Comparison of ENCODE assay signal across 24 cellular contexts in genomic region chr4:61180405-61180804, GRCh38. TPM values are rescaled to one million over a fixed set of nuclear protein-coding genes. Genes with fewer than 3 reads are reported as not detected.
DNase-seq lines count a peak whose midpoint lies in the region; ATAC-seq and TF ChIP-seq lines count a peak whose summit lies in the region.
"Had no signal": no experiment of that assay in that cellular context is flagged by ENCODE, and none has a peak within 500 bp of the region (broad histone marks: within the 10 kb centered on the region; RNA-seq: fewer than 3 reads in every experiment).

No MANE protein-coding gene starts in this region.

- H3K4me3 Mint-ChIP-seq in GM23338 = no peak overlapping the region
- H3K4me3 Mint-ChIP-seq in WTC11 = no peak overlapping the region
- no peak overlapping the region for H3K4me3 Mint-ChIP-seq in neural progenitor cell
- H3K4me3 Mint-ChIP-seq: CD14-positive monocyte; CD4-positive, alpha-beta T cell; CD8-positive, alpha-beta memory T cell; H9 had no signal

- H2AK5ac ChIP-seq in mesenchymal stem cell (ENCODE audit: low read length, severe bottlenecking) = no peak overlapping the region

- no peaks in the 10 kb centered on the region for H3F3A ChIP-seq in GM23338 (replicated peaks; ENCODE audit: low read depth)
- H3F3A ChIP-seq in neural progenitor cell (ENCODE audit: low read depth) = no peaks in the 10 kb centered on the region

- H3K27me3 ChIP-seq in GM23338 (ENCODE audit: insufficient read depth) (no peaks in the 10 kb centered on the region), mesenchymal stem cell (ENCODE audit: control insufficient read depth in 1 of 2, insufficient read depth in 1 of 2, low read length in 2 of 2) (no peaks in the 10 kb centered on the region), neural progenitor cell (no peaks in the 10 kb centered on the region)
- H3K27me3 ChIP-seq: BE2C; BLaER1 treated with 17β-estradiol and CSF1 and Interleukin-3, amounts not matched to agents 10 nM and 100 nM had no signal

- no peak overlapping the region for H4K91ac ChIP-seq in mesenchymal stem cell (ENCODE audit: low read length)

- H3K4ac ChIP-seq in mesenchymal stem cell (ENCODE audit: low read depth in 1 of 2, low read length in 2 of 2) = no peak overlapping the region

- CTCF ChIA-PET in WTC11 (lab: Charles Lee) = interaction anchor here (0.6 to 0.7 kb wide), 3 partner anchors 19 to 1298 kb away, joined by 3 to 5 read pairs (median 5); no protein-coding TSS in a partner anchor

- H3K9me2 ChIP-seq in GM23338 (ENCODE audit: insufficient read depth) = no peaks in the 10 kb centered on the region

- H3K4me1 Mint-ChIP-seq in GM23338 (peaks cover 3% of the 10 kb centered on the region; the same call in 2 of the 3 replicates), WTC11 (no peaks in the 10 kb centered on the region), neural progenitor cell (no peaks in the 10 kb centered on the region)
- H3K4me1 Mint-ChIP-seq: CD8-positive, alpha-beta memory T cell had no signal

- TF ChIP-seq CTCF in GM23338 (conservative IDR thresholded peaks at IDR 0.05; ENCODE audit: low read depth in 2 of 2) (no peak), WTC11 (IDR thresholded peaks at IDR 0.05) (no peak), neural progenitor cell (IDR thresholded peaks at IDR 0.05) (no peak)

- no peak overlapping the region for H3K23ac ChIP-seq in mesenchymal stem cell (ENCODE audit: low read length in 2 of 2)

- H3K79me1 ChIP-seq in mesenchymal stem cell (replicated peaks; ENCODE audit: low read length, poor library complexity, severe bottlenecking) = no peaks in the 10 kb centered on the region

- POLR2A ChIA-PET in WTC11 (lab: Charles Lee) = interaction anchor here (0.6 kb wide), 1 partner anchor 184 kb away, joined by 3 read pairs; no protein-coding TSS in a partner anchor

- H3K9ac ChIP-seq in mesenchymal stem cell (ENCODE audit: low read length) (no peak overlapping the region), neural progenitor cell (no peak overlapping the region)
- H3K9ac ChIP-seq: BLaER1 treated with 17β-estradiol and CSF1 and Interleukin-3, amounts not matched to agents 10 nM and 100 nM had no signal

- no peaks in the 10 kb centered on the region for H3K79me2 ChIP-seq in GM23338 (replicated peaks; ENCODE audit: insufficient read depth)
- no peaks in the 10 kb centered on the region for H3K79me2 ChIP-seq in neural progenitor cell (ENCODE audit: low read depth)

- 47% methylated on average over 4 of the region's 5 CpGs for WGBS in mesenchymal stem cell

- H3K14ac ChIP-seq in mesenchymal stem cell (ENCODE audit: low read length in 2 of 2) = no peak overlapping the region

- no peak overlapping the region for H2BK5ac ChIP-seq in mesenchymal stem cell (ENCODE audit: low read depth, low read length, poor library complexity, severe bottlenecking)

- no peaks in the 10 kb centered on the region for H3K36me3 ChIP-seq in GM23338 (ENCODE audit: insufficient read depth)
- no peaks in the 10 kb centered on the region for H3K36me3 ChIP-seq in mesenchymal stem cell (ENCODE audit: control insufficient read depth in 1 of 2, insufficient read depth in 2 of 2, low read depth in 1 of 2, low read length in 2 of 2)
- no peaks in the 10 kb centered on the region for H3K36me3 ChIP-seq in neural progenitor cell
- H3K36me3 ChIP-seq: BE2C; BLaER1 treated with 17β-estradiol and CSF1 and Interleukin-3, amounts not matched to agents 10 nM and 100 nM had no signal

- H3K4me1 ChIP-seq in GM23338 (ENCODE audit: insufficient read depth) = peaks cover 4% of the 10 kb centered on the region; the same call in 1 of the 2 replicates
- no peaks in the 10 kb centered on the region for H3K4me1 ChIP-seq in mesenchymal stem cell (ENCODE audit: control insufficient read depth, insufficient read depth, low read depth, low read length)
- no peaks in the 10 kb centered on the region for H3K4me1 ChIP-seq in neural progenitor cell
- H3K4me1 ChIP-seq: A549, BE2C had no signal

- peaks cover 11% of the 10 kb centered on the region for H3K9me3 ChIP-seq in mesenchymal stem cell (ENCODE audit: control insufficient read depth, low read length)
- H3K9me3 ChIP-seq in neural progenitor cell (ENCODE audit: low read depth) = peaks cover 5% of the 10 kb centered on the region
- H3K9me3 ChIP-seq: A549, BE2C had no signal

- H3K36me3 Mint-ChIP-seq in GM23338 (ENCODE audit: low read depth) (peaks cover 16% of the 10 kb centered on the region; the same call in 2 of the 3 replicates), WTC11 (peaks cover 13% of the 10 kb centered on the region), neural progenitor cell (no peaks in the 10 kb centered on the region)
- H3K36me3 Mint-ChIP-seq: CD14-positive monocyte; CD8-positive, alpha-beta memory T cell had no signal

- H3K18ac ChIP-seq in mesenchymal stem cell (ENCODE audit: low read depth in 1 of 2, low read length in 2 of 2) = no peak overlapping the region

- peak overlapping the region; percentile 49 for H4K8ac ChIP-seq in mesenchymal stem cell (ENCODE audit: low read length)

- no peak; the same call in 2 of the 3 replicates for ATAC-seq in GM23338
- ATAC-seq in WTC11 = peak; percentile 68
- no peak for ATAC-seq in HG02678 (IDR thresholded peaks at IDR 0.05; ENCODE audit: unreplicated experiment)
- ATAC-seq: A549, HCT116 had no signal

- H4K20me1 ChIP-seq in GM23338 (replicated peaks; ENCODE audit: insufficient read depth) = no peaks in the 10 kb centered on the region
- no peaks in the 10 kb centered on the region for H4K20me1 ChIP-seq in neural progenitor cell (ENCODE audit: low read depth)
- H4K20me1 ChIP-seq: BLaER1 treated with 17β-estradiol and CSF1 and Interleukin-3, amounts not matched to agents 10 nM and 100 nM had no signal

- H3K27ac ChIP-seq in GM23338 (ENCODE audit: low read depth) = no peak overlapping the region
- H3K27ac ChIP-seq in mesenchymal stem cell (ENCODE audit: low read length, poor library complexity, severe bottlenecking) = no peak overlapping the region
- H3K27ac ChIP-seq in neural progenitor cell = no peak overlapping the region
- H3K27ac ChIP-seq: A549; BLaER1 treated with 17β-estradiol and CSF1 and Interleukin-3, amounts not matched to agents 10 nM and 100 nM had no signal

- H3K4me2 ChIP-seq in GM23338 (no peak overlapping the region), mesenchymal stem cell (ENCODE audit: low read length, poor library complexity, severe bottlenecking) (no peak overlapping the region), neural progenitor cell (no peak overlapping the region)
- H3K4me2 ChIP-seq: A549; BLaER1 treated with 17β-estradiol and CSF1 and Interleukin-3, amounts not matched to agents 10 nM and 100 nM had no signal

- H2BK15ac ChIP-seq in mesenchymal stem cell (ENCODE audit: low read depth, poor library complexity, severe bottlenecking) = no peak overlapping the region

- H2BK12ac ChIP-seq in mesenchymal stem cell (ENCODE audit: low read length in 2 of 2) = no peak overlapping the region

- H3K4me3 ChIP-seq in GM23338 (no peak overlapping the region), mesenchymal stem cell (ENCODE audit: insufficient read depth in 1 of 2, low read depth in 1 of 2, low read length in 2 of 2) (no peak overlapping the region), neural progenitor cell (no peak overlapping the region)
- H3K4me3 ChIP-seq: A549; BLaER1 treated with 17β-estradiol and CSF1 and Interleukin-3, amounts not matched to agents 10 nM and 100 nM had no signal

- H3K9me3 Mint-ChIP-seq in GM23338 = peaks cover 14% of the 10 kb centered on the region
- peaks cover 14% of the 10 kb centered on the region for H3K9me3 Mint-ChIP-seq in WTC11
- H3K9me3 Mint-ChIP-seq in neural progenitor cell = peaks cover 21% of the 10 kb centered on the region

- H2AFZ ChIP-seq in GM23338 = peak overlapping the region; percentile 75
- H2AFZ ChIP-seq in mesenchymal stem cell (ENCODE audit: low read depth, low read length) = no peak overlapping the region
- peak overlapping the region; percentile 9 for H2AFZ ChIP-seq in neural progenitor cell (replicated peaks)

- no peak overlapping the region for H2BK120ac ChIP-seq in mesenchymal stem cell (ENCODE audit: low read depth, low read length)

- DNase-seq in GM23338 (ENCODE audit: low spot score) (no peak), WTC11 (ENCODE audit: low spot score) (no peak), mesenchymal stem cell (no peak), neural progenitor cell (ENCODE audit: low spot score) (no peak), NCI-H187 treated with DMSO at 0.1 percent for 48 hours (lab: John Stamatoyannopoulos, UW) (no peak), hypothalamus (lab: John Stamatoyannopoulos, UW) (no peak)
- DNase-seq: 8988T; ACHN; AML-193; BE2C; Calu3; CD4-positive, alpha-beta T cell; CD8-positive, alpha-beta memory T cell; DMS53; DMS79 treated with DMSO at 0.1 percent for 48 hours; GF-D8; H9 had no signal

- no peak overlapping the region for H3K27ac Mint-ChIP-seq in GM23338
- no peak overlapping the region for H3K27ac Mint-ChIP-seq in WTC11
- H3K27ac Mint-ChIP-seq in neural progenitor cell = no peak overlapping the region
- H3K27ac Mint-ChIP-seq: CD14-positive monocyte; CD4-positive, alpha-beta T cell; CD8-positive, alpha-beta memory T cell had no signal

- H3K27me3 Mint-ChIP-seq in GM23338 (ENCODE audit: insufficient read depth, low read depth, poor library complexity) = peaks cover 4% of the 10 kb centered on the region
- no peaks in the 10 kb centered on the region for H3K27me3 Mint-ChIP-seq in WTC11 (ENCODE audit: low read depth)
- H3K27me3 Mint-ChIP-seq in neural progenitor cell (ENCODE audit: insufficient read depth, low read depth) = no peaks in the 10 kb centered on the region
- H3K27me3 Mint-ChIP-seq: CD4-positive, alpha-beta T cell; CD8-positive, alpha-beta memory T cell had no signal

TF ChIP-seq in GM23338, 12 proteins besides CTCF, POLR2A, EP300 and RAD21 (continues in another document):
- no peak for TF ChIP-seq JUNB (IDR thresholded peaks at IDR 0.05; ENCODE audit: unreplicated experiment)
- no peak for TF ChIP-seq ZNF331 (CRISPR knock-in tag; IDR thresholded peaks at IDR 0.05; ENCODE audit: low read depth)
- no peak for TF ChIP-seq ZNF114 (CRISPR knock-in tag; IDR thresholded peaks at IDR 0.05)
- no peak for TF ChIP-seq STAT1 (IDR thresholded peaks at IDR 0.05; ENCODE audit: unreplicated experiment)

RNA-seq across cellular contexts. Expression of gene ADGRL3, which starts 19.7 kb away (rescaled TPM):
- total RNA-seq in GM23338 (2014; rRNA removed; shearing (Covaris generic)) = 15.2 and 16.5 TPM in 2 replicates
- polyA plus RNA-seq in GM23338 (2016; fragmentation: Nextera tagmentation; extraction: Ambion mirVana) = 9.0 and 9.7 TPM in 2 replicates
- total RNA-seq in WTC11 (2021) (8.7 to 9.8 TPM (median 9.7 TPM) in 3 replicates), neural progenitor cell (ENCODE audit: low replicate concordance) (70.0 and 93.6 TPM in 2 replicates)
- polyA plus RNA-seq in mesenchymal stem cell (2013, experiment 1 of 2) = 8.0 TPM
- 8.1 TPM for polyA plus RNA-seq in mesenchymal stem cell (2013, experiment 2 of 2)
- total RNA-seq: CD4-positive, alpha-beta T cell; CD8-positive, alpha-beta memory T cell; G401; H4 had no signal
- polyA plus RNA-seq: CD14-positive monocyte; CD8-positive, alpha-beta memory T cell had no signal
